ENCODE assay signal across 25 cellular contexts in genomic region chr1:223860051-223860559, GRCh38. TPM values are rescaled to one million over a fixed set of nuclear protein-coding genes. Genes with fewer than 3 reads are reported as not detected.
DNase-seq lines count a peak whose midpoint lies in the region; ATAC-seq, FAIRE-seq and TF ChIP-seq lines count a peak whose summit lies in the region.
"Had no signal": no experiment of that assay in that cellular context is flagged by ENCODE, and none has a peak within 500 bp of the region (broad histone marks: within the 10 kb centered on the region; RNA-seq: fewer than 3 reads in every experiment).

No MANE protein-coding gene starts in this region.

- no peak overlapping the region for H3K4me3 Mint-ChIP-seq in GM23338
- H3K4me3 Mint-ChIP-seq: activated CD4-positive, alpha-beta memory T cell treated with anti-CD3 and anti-CD28 coated beads for 36 hours; activated naive CD4-positive, alpha-beta T cell treated with anti-CD3 and anti-CD28 coated beads for 36 hours; CD4-positive, alpha-beta T cell; neural progenitor cell; stimulated activated naive B cell treated with anti-CD40 and anti-IgM and Interleukin-4, amounts not matched to agents 10 μg/mL and 1 μg/mL and 100 μg/mL, for 72 hours; T-helper 2 cell treated with Interferon-gamma antibody and Interleukin-4, amounts not matched to agents 5 μg/mL and 100 μg/mL, for 36 hours; WTC11 had no signal

- ATAC-seq in A549 (peak; percentile 8 to 55; a peak in 3 of 6 replicates), GM23338 (no peak), Panc1 (peak; percentile 68)
- ATAC-seq: GM12878; heart right ventricle; left ventricle myocardium superior; stimulated activated naive B cell treated with anti-CD40 and anti-IgM and Interleukin-4, amounts not matched to agents 10 μg/mL and 1 μg/mL and 100 μg/mL, for 72 hours; WTC11 had no signal

- 0 out of 2 replicates have a peak, but pooled peaks cover 4% of the 10 kb centered on the region for H4K20me1 ChIP-seq in GM23338 (replicated peaks; ENCODE audit: insufficient read depth)

- no peak for FAIRE-seq in A549 (lab: Jason Lieb, UNC)
- FAIRE-seq: endometrium, GM12878, GM19239 had no signal

- no peak overlapping the region for H3K27ac Mint-ChIP-seq in GM23338
- H3K27ac Mint-ChIP-seq: activated CD4-positive, alpha-beta memory T cell treated with anti-CD3 and anti-CD28 coated beads for 36 hours; activated naive CD4-positive, alpha-beta T cell treated with anti-CD3 and anti-CD28 coated beads for 36 hours; CD4-positive, alpha-beta T cell; neural progenitor cell; progenitor cell of endocrine pancreas; stimulated activated naive B cell treated with anti-CD40 and anti-IgM and Interleukin-4, amounts not matched to agents 10 μg/mL and 1 μg/mL and 100 μg/mL, for 72 hours; T-helper 2 cell treated with Interferon-gamma antibody and Interleukin-4, amounts not matched to agents 5 μg/mL and 100 μg/mL, for 36 hours; WTC11 had no signal

- H3K27me3 ChIP-seq in GM23338 (ENCODE audit: insufficient read depth) (no peaks in the 10 kb centered on the region), Panc1 (ENCODE audit: control insufficient read depth, insufficient read depth, low read length) (no peaks in the 10 kb centered on the region; the same call in 1 of the 2 replicates)
- H3K27me3 ChIP-seq: ascending aorta, neural progenitor cell had no signal

- H3K9me3 ChIP-seq in A549 (no peaks in the 10 kb centered on the region), Panc1 (ENCODE audit: control insufficient read depth, insufficient read depth, low read depth, low read length) (no peaks in the 10 kb centered on the region)
- H3K9me3 ChIP-seq: ascending aorta had no signal

- H3K79me2 ChIP-seq in GM23338 (replicated peaks; ENCODE audit: insufficient read depth): no peaks in the 10 kb centered on the region

- no peak for TF ChIP-seq EP300 in A549 (IDR thresholded peaks at IDR 0.05)

- H3K27ac ChIP-seq in A549 (no peak overlapping the region), GM23338 (ENCODE audit: low read depth) (no peak overlapping the region), Panc1 (ENCODE audit: low read length) (no peak overlapping the region)
- H3K27ac ChIP-seq: ascending aorta, heart right ventricle, neural progenitor cell, SK-N-MC had no signal

- H2AFZ ChIP-seq in GM23338: peak overlapping the region; percentile 43; the same call in 1 of the 2 replicates
- H2AFZ ChIP-seq: neural progenitor cell had no signal

- CTCF ChIA-PET in A549 (lab: Yijun Ruan, JAX): interaction anchor here (1.1 to 4.2 kb wide), 2 partner anchors 9 to 14 kb away, joined by 3 to 23 read pairs; partner anchors contain the start of gene TP53BP2
- CTCF ChIA-PET in Panc1 (lab: Charles Lee): no interaction called here

- no peaks in the 10 kb centered on the region for H3K27me3 Mint-ChIP-seq in GM23338 (ENCODE audit: insufficient read depth, low read depth, poor library complexity)
- H3K27me3 Mint-ChIP-seq: CD4-positive, alpha-beta T cell had no signal

- H3K4me1 ChIP-seq in A549 (no peaks in the 10 kb centered on the region), GM23338 (ENCODE audit: insufficient read depth) (no peaks in the 10 kb centered on the region), Panc1 (ENCODE audit: control insufficient read depth, insufficient read depth, low read length) (no peaks in the 10 kb centered on the region)
- H3K4me1 ChIP-seq: ascending aorta, heart right ventricle, neural progenitor cell had no signal

- no peaks in the 10 kb centered on the region for H3K4me1 Mint-ChIP-seq in GM23338
- H3K4me1 Mint-ChIP-seq: WTC11 had no signal

- DNase-seq in A549 (ENCODE audit: low read depth in 1 of 2, low spot score in 1 of 2): no peak
- DNase-seq in GM23338 (ENCODE audit: low spot score): no peak
- DNase-seq in Panc1 (ENCODE audit: low read depth, low spot score): no peak
- DNase-seq in kidney tubule cell (ENCODE audit: low spot score): peak; percentile 21
- DNase-seq in A172 (ENCODE audit: low spot score): no peak
- DNase-seq in effector CD4-positive, alpha-beta T cell: no peak
- no peak for DNase-seq in cardiac septum (ENCODE audit: low spot score)
- no peak for DNase-seq in NOMO-1 treated with DMSO at 0.1 percent for 48 hours (lab: John Stamatoyannopoulos, UW; ENCODE audit: unreplicated experiment)
- DNase-seq: activated CD4-positive, alpha-beta memory T cell treated with anti-CD3 and anti-CD28 coated beads for 36 hours; activated naive CD4-positive, alpha-beta T cell treated with anti-CD3 and anti-CD28 coated beads for 36 hours; CD4-positive, alpha-beta T cell; heart right ventricle; KBM-7; left ventricle myocardium superior; NCI-H2029; stimulated activated naive B cell treated with anti-CD40 and anti-IgM and Interleukin-4, amounts not matched to agents 10 μg/mL and 1 μg/mL and 100 μg/mL, for 72 hours had no signal

- no peaks in the 10 kb centered on the region for H3F3A ChIP-seq in GM23338 (replicated peaks; ENCODE audit: low read depth)

- H3K36me3 ChIP-seq in GM23338 (ENCODE audit: insufficient read depth) (no peaks in the 10 kb centered on the region), Panc1 (ENCODE audit: control insufficient read depth, insufficient read depth, low read length) (no peaks in the 10 kb centered on the region)
- H3K36me3 ChIP-seq: ascending aorta, heart right ventricle, neural progenitor cell had no signal

- H3K9me3 Mint-ChIP-seq in GM23338: no peaks in the 10 kb centered on the region; the same call in 2 of the 3 replicates
- H3K9me3 Mint-ChIP-seq: activated CD4-positive, alpha-beta memory T cell treated with anti-CD3 and anti-CD28 coated beads for 36 hours; activated naive CD4-positive, alpha-beta T cell treated with anti-CD3 and anti-CD28 coated beads for 36 hours; CD4-positive, alpha-beta T cell; neural progenitor cell; T-helper 2 cell treated with Interferon-gamma antibody and Interleukin-4, amounts not matched to agents 5 μg/mL and 100 μg/mL, for 36 hours had no signal

- no peak for TF ChIP-seq RAD21 in A549 (conservative IDR thresholded peaks at IDR 0.05 in 1 of 2, IDR thresholded peaks at IDR 0.05 in 1 of 2)

- TF ChIP-seq CTCF in A549 (IDR thresholded peaks at IDR 0.05): no peak
- no peak for TF ChIP-seq CTCF in GM23338 (conservative IDR thresholded peaks at IDR 0.05; ENCODE audit: low read depth in 2 of 2)
- TF ChIP-seq CTCF in Panc1 (IDR thresholded peaks at IDR 0.05): no peak

- no peaks in the 10 kb centered on the region for H3K36me3 Mint-ChIP-seq in GM23338 (ENCODE audit: low read depth)
- H3K36me3 Mint-ChIP-seq: activated CD4-positive, alpha-beta memory T cell treated with anti-CD3 and anti-CD28 coated beads for 36 hours; neural progenitor cell; stimulated activated naive B cell treated with anti-CD40 and anti-IgM and Interleukin-4, amounts not matched to agents 10 μg/mL and 1 μg/mL and 100 μg/mL, for 72 hours; WTC11 had no signal

- intact Hi-C loops in Panc1 (cut with micrococcal nuclease; ENCODE audit: unreplicated experiment) (no loop called here), cardiac septum (cut with DNase I) (no loop called here)

- in situ Hi-C loops in Panc1 (cut with HindIII; ENCODE audit: low pct_unique_long_range_greater_than_20kb, low sequenced_read_pairs): no loop called here

- H3K4me3 ChIP-seq in A549 (no peak overlapping the region), GM23338 (no peak overlapping the region), Panc1 (ENCODE audit: low read depth in 2 of 2, low read length in 2 of 2) (no peak overlapping the region)
- H3K4me3 ChIP-seq: ascending aorta, GM12878, heart right ventricle, neural progenitor cell, SK-N-MC had no signal

- no peaks in the 10 kb centered on the region for H3K9me2 ChIP-seq in GM23338 (ENCODE audit: insufficient read depth)

- no peak for TF ChIP-seq POLR2A in A549 (IDR thresholded peaks at IDR 0.05; ENCODE audit: low read length)

- POLR2A ChIA-PET in A549 (lab: Yijun Ruan, JAX) (interaction anchor here (2.3 kb wide), 1 partner anchor 14 kb away, joined by 9 read pairs; the partner anchor contains the start of gene TP53BP2), Panc1 (lab: Charles Lee) (no interaction called here)

- BruUV-seq in Panc1 (replicated peaks; lab: Mats Ljungman, UMichigan): no TSS peak

- 49% methylated on average over 4 of the region's 4 CpGs for WGBS in A549 (ENCODE audit: missing lambda C conversion rate)

- H3K4me2 ChIP-seq in A549: no peak overlapping the region
- H3K4me2 ChIP-seq in GM23338: no peak overlapping the region
- H3K4me2 ChIP-seq: neural progenitor cell had no signal

TF ChIP-seq in A549, 52 proteins besides CTCF, POLR2A, EP300 and RAD21:
- TF ChIP-seq ZC3H11A (IDR thresholded peaks at IDR 0.05): no peak
- TF ChIP-seq RCOR1 (IDR thresholded peaks at IDR 0.05; ENCODE audit: low read depth, low read length): no peak
- no peak for TF ChIP-seq NPAS2 (CRISPR knock-in tag; IDR thresholded peaks at IDR 0.05; ENCODE audit: borderline replicate concordance)

TF ChIP-seq in GM23338, 12 proteins besides CTCF, POLR2A, EP300 and RAD21 (continues in another document):
- no peak for TF ChIP-seq POLR2AphosphoS5 (IDR thresholded peaks at IDR 0.05; ENCODE audit: low read depth)
- TF ChIP-seq, protein P1, sequence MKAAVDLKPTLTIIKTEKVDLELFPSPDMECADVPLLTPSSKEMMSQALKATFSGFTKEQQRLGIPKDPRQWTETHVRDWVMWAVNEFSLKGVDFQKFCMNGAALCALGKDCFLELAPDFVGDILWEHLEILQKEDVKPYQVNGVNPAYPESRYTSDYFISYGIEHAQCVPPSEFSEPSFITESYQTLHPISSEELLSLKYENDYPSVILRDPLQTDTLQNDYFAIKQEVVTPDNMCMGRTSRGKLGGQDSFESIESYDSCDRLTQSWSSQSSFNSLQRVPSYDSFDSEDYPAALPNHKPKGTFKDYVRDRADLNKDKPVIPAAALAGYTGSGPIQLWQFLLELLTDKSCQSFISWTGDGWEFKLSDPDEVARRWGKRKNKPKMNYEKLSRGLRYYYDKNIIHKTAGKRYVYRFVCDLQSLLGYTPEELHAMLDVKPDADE (IDR thresholded peaks at IDR 0.05): no peak

RNA-seq across cellular contexts. Expression of gene TP53BP2, which starts 14.4 kb away (rescaled TPM):
- polyA plus RNA-seq in A549 (2011; rRNA removed) (33.0 and 33.5 TPM in 2 replicates), A549 (2017; fragmentation: RNase III; extraction: RNeasy Plus Mini Kit Qiagen cat#74134 plus additional on column Dnase treatment) (14.0 to 14.4 TPM (median 14.3 TPM) in 3 replicates), GM23338 (2016; fragmentation: Nextera tagmentation; extraction: Ambion mirVana) (7.8 and 10.1 TPM in 2 replicates)
- polyA plus RNA-seq in A549 (2012; cell fraction: cytosol; rRNA removed): 8.6 and 10.6 TPM in 2 replicates
- polyA plus RNA-seq in A549 (2012; cell fraction: nucleus; rRNA removed): 9.4 and 12.5 TPM in 2 replicates
- polyA minus RNA-seq in A549 (2011; rRNA and poly(A)+ RNA removed): 61.5 and 62.0 TPM in 2 replicates
- 32.9 and 33.9 TPM in 2 replicates for total RNA-seq in GM23338 (2014; rRNA removed; shearing (Covaris generic))
- total RNA-seq in Panc1 (2021; ENCODE audit: unreplicated experiment) (51.4 TPM), cardiac septum (24.9 TPM)
- 24.4 TPM for polyA plus RNA-seq in Panc1 (2012; ENCODE audit: insufficient read length)
- 40.3 and 50.6 TPM in 2 replicates for total RNA-seq in A172 (2014; rRNA removed; shearing (Covaris generic))
